In the genomic region with DNA sequence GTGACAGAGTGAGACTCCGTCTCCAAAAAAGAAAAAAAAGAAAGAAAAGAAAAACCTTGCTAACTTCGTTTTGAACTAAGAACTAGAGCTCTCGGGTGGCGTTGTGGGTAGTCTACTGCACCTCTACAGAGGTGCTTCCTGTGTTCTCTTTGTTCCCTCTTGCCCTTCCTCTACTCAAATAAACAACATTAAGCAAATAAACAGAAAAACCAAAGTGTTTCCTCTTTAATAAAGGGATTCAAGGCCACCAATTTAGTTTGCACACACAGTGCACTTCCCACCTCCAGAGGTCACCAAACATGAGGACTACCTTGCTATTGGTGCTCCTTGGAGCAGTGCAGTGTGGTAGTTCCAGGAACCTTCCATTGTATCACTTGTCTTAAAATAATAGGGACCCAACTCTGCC, we compare ENCODE assay signal across 1 cellular context.
TF ChIP-seq lines count a peak whose summit lies in the region.

No MANE protein-coding gene starts in this region.

TF ChIP-seq in HepG2, 621 proteins besides CTCF, POLR2A, EP300 and RAD21 (continued from another document):
- TF ChIP-seq KAT2B (IDR thresholded peaks at IDR 0.05; ENCODE audit: borderline replicate concordance, low read depth, low read length) = no peak
